In genomic region chr20:40925829-40926228, GRCh38 we compare ENCODE assay signal across 17 cellular contexts.
A peak's percentile ranks its signal among the peaks of the same experiment; 100 is the strongest.
DNase-seq lines count a peak whose midpoint lies in the region; ATAC-seq and TF ChIP-seq lines count a peak whose summit lies in the region.
"Had no signal": no experiment of that assay in that cellular context is flagged by ENCODE, and none has a peak within 500 bp of the region (broad histone marks: within the 10 kb centered on the region; RNA-seq: fewer than 3 reads in every experiment).

No MANE protein-coding gene starts in this region.

- peaks cover 5% of the 10 kb centered on the region for H3K27me3 Mint-ChIP-seq in type B pancreatic cell
- H3K27me3 Mint-ChIP-seq: B cell had no signal

- H4K20me1 ChIP-seq in BLaER1 treated with 17β-estradiol and CSF1 and Interleukin-3, amounts not matched to agents 10 nM and 100 nM = no peaks in the 10 kb centered on the region
- H4K20me1 ChIP-seq in DOHH2 (ENCODE audit: control insufficient read depth, insufficient read depth, low read depth, low read length) (no peaks in the 10 kb centered on the region), OCI-LY7 (ENCODE audit: insufficient read depth, low read length) (no peaks in the 10 kb centered on the region)

- no peaks in the 10 kb centered on the region for H3K79me2 ChIP-seq in DOHH2 (ENCODE audit: control insufficient read depth, low read length)
- H3K79me2 ChIP-seq in OCI-LY7 (ENCODE audit: insufficient read depth, low read depth, low read length) = no peaks in the 10 kb centered on the region

- H3F3A ChIP-seq in DOHH2 (ENCODE audit: control insufficient read depth, insufficient read depth) = peaks cover 35% of the 10 kb centered on the region

- H3K36me3 Mint-ChIP-seq in type B pancreatic cell = no peaks in the 10 kb centered on the region
- H3K36me3 Mint-ChIP-seq: CD4-positive, alpha-beta memory T cell had no signal

- H2AFZ ChIP-seq in OCI-LY7 (ENCODE audit: low read length) = peak overlapping the region; percentile 83

- H3K4me3 Mint-ChIP-seq in type B pancreatic cell = no peak overlapping the region
- H3K4me3 Mint-ChIP-seq: B cell; CD4-positive, alpha-beta memory T cell; GM23338; H9 had no signal

- H3K9me3 ChIP-seq in BLaER1 treated with 17β-estradiol and CSF1 and Interleukin-3, amounts not matched to agents 10 nM and 100 nM (replicated peaks in 1 of 11) = peaks cover 4 to 25% (median 7%) of the 10 kb centered on the region in 11 experiments; a peak in 12 of 22 replicates
- H3K9me3 ChIP-seq in DOHH2 (ENCODE audit: control insufficient read depth, insufficient read depth, low read length) = no peaks in the 10 kb centered on the region
- peaks cover 10% of the 10 kb centered on the region; the same call in 1 of the 2 replicates for H3K9me3 ChIP-seq in OCI-LY7 (ENCODE audit: low read length)
- H3K9me3 ChIP-seq in A673 (ENCODE audit: low read depth, low read length, poor library complexity, severe bottlenecking) = no peaks in the 10 kb centered on the region

- POLR2A ChIA-PET in OCI-LY7 (lab: Charles Lee) (interaction anchor here (1.0 kb wide), 1 partner anchor 16 kb away, joined by 3 read pairs; no protein-coding TSS in a partner anchor), A673 (lab: Charles Lee; ENCODE audit: low non-redundant PET) (no interaction called here)

- no peak for ATAC-seq in GM18505 (IDR thresholded peaks at IDR 0.05; ENCODE audit: unreplicated experiment)
- ATAC-seq: GM12878, GM23338, HCT116 had no signal

- TF ChIP-seq CTCF in DOHH2 (IDR thresholded peaks at IDR 0.05; ENCODE audit: low read depth, low read length, poor library complexity, severe bottlenecking) (no peak), OCI-LY7 (conservative IDR thresholded peaks at IDR 0.05; ENCODE audit: low read length) (no peak), type B pancreatic cell (conservative IDR thresholded peaks at IDR 0.05) (no peak), A673 (conservative IDR thresholded peaks at IDR 0.05; ENCODE audit: low read depth, low read length) (no peak)

- no peaks in the 10 kb centered on the region for H3K9me3 Mint-ChIP-seq in type B pancreatic cell
- H3K9me3 Mint-ChIP-seq: CD4-positive, alpha-beta memory T cell; GM23338 had no signal

- peaks cover 6% of the 10 kb centered on the region for H3K4me1 Mint-ChIP-seq in type B pancreatic cell (ENCODE audit: unreplicated experiment)
- H3K4me1 Mint-ChIP-seq: CD4-positive, alpha-beta memory T cell had no signal

- peak overlapping the region; percentile 65 to 85 (median 74) for H3K4me2 ChIP-seq in BLaER1 treated with 17β-estradiol and CSF1 and Interleukin-3, amounts not matched to agents 10 nM and 100 nM
- peak overlapping the region; percentile 62 for H3K4me2 ChIP-seq in DOHH2 (ENCODE audit: low read length)
- peak overlapping the region; percentile 66 for H3K4me2 ChIP-seq in OCI-LY7 (ENCODE audit: low read length)
- H3K4me2 ChIP-seq: GM23338 had no signal

- BruUV-seq in OCI-LY7 (replicated peaks; lab: Mats Ljungman, UMichigan) (no TSS peak), A673 (replicated peaks; lab: Mats Ljungman, UMichigan) (no TSS peak)

- peak overlapping the region in 8 of 11 experiments; percentile 56 to 85 (median 70); a peak in 17 of 22 replicates for H3K27ac ChIP-seq in BLaER1 treated with 17β-estradiol and CSF1 and Interleukin-3, amounts not matched to agents 10 nM and 100 nM
- H3K27ac ChIP-seq in DOHH2 (ENCODE audit: low read depth, low read length) (peak overlapping the region; percentile 100), OCI-LY7 (ENCODE audit: low read depth, low read length, poor library complexity, severe bottlenecking) (peak overlapping the region; percentile 96), A673 (ENCODE audit: low read depth, low read length, poor library complexity, severe bottlenecking) (no peak overlapping the region)

- H3K27ac Mint-ChIP-seq in type B pancreatic cell = no peak overlapping the region
- H3K27ac Mint-ChIP-seq: B cell; CD4-positive, alpha-beta memory T cell; GM23338; H9 had no signal

- peak; percentile 56 for DNase-seq in OCI-LY7 (ENCODE audit: low spot score)
- no peak for DNase-seq in type B pancreatic cell (ENCODE audit: extremely low spot score, unreplicated experiment)
- no peak for DNase-seq in A673 (ENCODE audit: low spot score)
- DNase-seq: Calu3; CD4-positive, alpha-beta memory T cell; COR-L47; DMS53; DMS79 treated with DMSO at 0.1 percent for 48 hours; EL; H9 had no signal

- H3K27me3 ChIP-seq in BLaER1 treated with 17β-estradiol and CSF1 and Interleukin-3, amounts not matched to agents 10 nM and 100 nM = no peaks in the 10 kb centered on the region
- H3K27me3 ChIP-seq in DOHH2 (ENCODE audit: control insufficient read depth, low read length) (no peaks in the 10 kb centered on the region), A673 (replicated peaks; ENCODE audit: insufficient read depth, low read depth, low read length, poor library complexity) (peaks cover 35% of the 10 kb centered on the region)

- no peaks in the 10 kb centered on the region for H3K36me3 ChIP-seq in BLaER1 treated with 17β-estradiol and CSF1 and Interleukin-3, amounts not matched to agents 10 nM and 100 nM
- H3K36me3 ChIP-seq in DOHH2 (ENCODE audit: control insufficient read depth, low read length) (no peaks in the 10 kb centered on the region; the same call in none of the 2 replicates), OCI-LY7 (ENCODE audit: insufficient read depth, low read length) (no peaks in the 10 kb centered on the region), A673 (ENCODE audit: insufficient read depth, low read length, poor library complexity, severe bottlenecking) (no peaks in the 10 kb centered on the region)

- intact Hi-C loops in OCI-LY7 (cut with micrococcal nuclease; ENCODE audit: unreplicated experiment) (loop anchor here (2.0 kb wide), 1 partner anchor 15 kb away; no protein-coding TSS in a partner anchor), A673 (cut with micrococcal nuclease; ENCODE audit: unreplicated experiment) (no loop called here)

- H3K9me2 ChIP-seq in DOHH2 (replicated peaks; ENCODE audit: control insufficient read depth, low read length) (no peaks in the 10 kb centered on the region), OCI-LY7 (ENCODE audit: insufficient read depth, low read length) (no peaks in the 10 kb centered on the region)

- peaks cover 23 to 67% (median 62%) of the 10 kb centered on the region in 10 experiments for H3K4me1 ChIP-seq in BLaER1 treated with 17β-estradiol and CSF1 and Interleukin-3, amounts not matched to agents 10 nM and 100 nM
- H3K4me1 ChIP-seq in DOHH2 (ENCODE audit: control insufficient read depth, low read length) (peaks cover 96% of the 10 kb centered on the region), OCI-LY7 (ENCODE audit: insufficient read depth, low read length, poor library complexity, severe bottlenecking) (peaks cover 69% of the 10 kb centered on the region), A673 (ENCODE audit: insufficient read depth, low read length, poor library complexity, severe bottlenecking) (no peaks in the 10 kb centered on the region)

- no peak for TF ChIP-seq POLR2A in GM18505 (IDR thresholded peaks at IDR 0.05; ENCODE audit: borderline replicate concordance, extremely low read depth, insufficient read depth, insufficient read length)

- peak overlapping the region in 7 of 11 experiments; percentile 13 to 54 (median 45); a peak in 9 of 22 replicates for H3K9ac ChIP-seq in BLaER1 treated with 17β-estradiol and CSF1 and Interleukin-3, amounts not matched to agents 10 nM and 100 nM

- CTCF ChIA-PET in OCI-LY7 (lab: Charles Lee; ENCODE audit: unreplicated experiment) (no interaction called here), A673 (lab: Charles Lee) (interaction anchor here (0.6 kb wide), 1 partner anchor 78 kb away, joined by 5 read pairs; no protein-coding TSS in a partner anchor)

- no peak overlapping the region; a peak in 1 of 20 replicates for H3K4me3 ChIP-seq in BLaER1 treated with 17β-estradiol and CSF1 and Interleukin-3, amounts not matched to agents 10 nM and 100 nM
- peak overlapping the region; percentile 44 for H3K4me3 ChIP-seq in DOHH2 (ENCODE audit: low read length)
- peak overlapping the region; percentile 33 for H3K4me3 ChIP-seq in OCI-LY7 (ENCODE audit: low read depth, low read length, poor library complexity, severe bottlenecking)
- H3K4me3 ChIP-seq in A673 (ENCODE audit: low read depth, low read length, poor library complexity, severe bottlenecking) = no peak overlapping the region
- H3K4me3 ChIP-seq: GM12878, GM23338 had no signal

Comparison
In these comparisons a context has a peak if more than half of its experiments do, and no peak if none do; other contexts are left out.
1. H3K4me3 ChIP-seq: peak in DOHH2 (single experiment) and OCI-LY7 (single experiment); none in BLaER1 treated with 17β-estradiol and CSF1 and Interleukin-3, amounts not matched to agents 10 nM and 100 nM (0 of 10) and A673 (single experiment).
2. Peak in every context shown above with its lines, with median percentiles within 50 percentile points of each other: H3K4me2 ChIP-seq.